24 cellular contexts compared by ENCODE assay signal in the genomic region with DNA sequence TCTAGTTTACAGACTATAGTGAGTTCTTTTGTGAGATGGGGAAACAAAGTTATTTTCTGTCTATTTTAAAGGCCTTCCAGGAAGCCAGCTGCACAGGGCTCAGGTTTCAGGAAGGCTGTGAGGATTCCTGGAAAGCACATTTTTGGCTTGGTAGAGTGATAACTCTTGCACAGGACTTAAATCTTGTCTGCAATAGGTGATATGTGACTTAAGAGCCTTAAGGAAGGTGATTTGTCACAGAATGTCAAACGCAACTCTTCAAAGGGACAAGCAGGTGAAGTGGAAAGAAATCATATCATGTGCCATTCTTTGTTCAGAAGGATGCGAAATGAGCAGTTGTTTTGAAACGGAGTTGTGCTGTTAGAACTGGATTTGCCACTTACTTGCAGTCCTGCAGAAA.
DNase-seq lines count a peak whose midpoint lies in the region; TF ChIP-seq lines count a peak whose summit lies in the region.
"Had no signal": no experiment of that assay in that cellular context is flagged by ENCODE, and none has a peak within 500 bp of the region (broad histone marks: within the 10 kb centered on the region; RNA-seq: fewer than 3 reads in every experiment).

No MANE protein-coding gene starts in this region.

- H3K4me1 Mint-ChIP-seq in neural progenitor cell: peaks cover 10% of the 10 kb centered on the region
- H3K4me1 Mint-ChIP-seq: activated CD4-positive, alpha-beta T cell treated with anti-CD3 and anti-CD28 coated beads for 36 hours; stimulated activated naive B cell treated with anti-CD40 and anti-IgM and Interleukin-4, amounts not matched to agents 10 μg/mL and 1 μg/mL and 100 μg/mL, for 72 hours; T-helper 17 cell had no signal

- H3K27me3 Mint-ChIP-seq in neural progenitor cell (ENCODE audit: insufficient read depth, low read depth): no peaks in the 10 kb centered on the region
- H3K27me3 Mint-ChIP-seq: activated CD4-positive, alpha-beta T cell treated with anti-CD3 and anti-CD28 coated beads for 36 hours; stimulated activated naive B cell treated with anti-CD40 and anti-IgM and Interleukin-4, amounts not matched to agents 10 μg/mL and 1 μg/mL and 100 μg/mL, for 72 hours; T-helper 17 cell had no signal

- no peak overlapping the region for H3K4me3 Mint-ChIP-seq in neural progenitor cell
- H3K4me3 Mint-ChIP-seq: activated CD4-positive, alpha-beta T cell treated with anti-CD3 and anti-CD28 coated beads for 36 hours; stimulated activated naive B cell treated with anti-CD40 and anti-IgM and Interleukin-4, amounts not matched to agents 10 μg/mL and 1 μg/mL and 100 μg/mL, for 72 hours; T-helper 17 cell had no signal

- TF ChIP-seq CTCF in HL-60 (IDR thresholded peaks at IDR 0.05; ENCODE audit: insufficient read depth, low read length): no peak
- no peak for TF ChIP-seq CTCF in fibroblast of lung (conservative IDR thresholded peaks at IDR 0.05 in 1 of 2, IDR thresholded peaks at IDR 0.05 in 1 of 2; ENCODE audit: low read depth in 1 of 2, low read length in 2 of 2)
- no peak for TF ChIP-seq CTCF in neural progenitor cell (IDR thresholded peaks at IDR 0.05)
- no peak for TF ChIP-seq CTCF in osteoblast (IDR thresholded peaks at IDR 0.05; ENCODE audit: extremely low read depth, low read depth, low read length)

- H3K36me3 ChIP-seq in fibroblast of lung (ENCODE audit: control insufficient read depth, insufficient read depth, low read length) (no peaks in the 10 kb centered on the region), neural progenitor cell (no peaks in the 10 kb centered on the region), osteoblast (ENCODE audit: insufficient read depth, low read length) (no peaks in the 10 kb centered on the region)
- H3K36me3 ChIP-seq: spleen, vagina had no signal

- no peaks in the 10 kb centered on the region for H4K20me1 ChIP-seq in fibroblast of lung (ENCODE audit: control insufficient read depth, extremely low read depth, insufficient read depth, low read length)
- H4K20me1 ChIP-seq in neural progenitor cell (ENCODE audit: low read depth): no peaks in the 10 kb centered on the region
- H4K20me1 ChIP-seq in osteoblast (ENCODE audit: insufficient read depth, low read length): no peaks in the 10 kb centered on the region

- H3K4me3 ChIP-seq in HL-60 (replicated peaks; ENCODE audit: insufficient read depth, low read length): no peak overlapping the region
- no peak overlapping the region for H3K4me3 ChIP-seq in fibroblast of lung (replicated peaks in 1 of 4; ENCODE audit: control extremely low read depth in 1 of 4, insufficient read depth in 1 of 4, low read depth in 3 of 4, low read length in 4 of 4)
- no peak overlapping the region for H3K4me3 ChIP-seq in neural progenitor cell
- no peak overlapping the region for H3K4me3 ChIP-seq in osteoblast (ENCODE audit: insufficient read depth, low read length)
- H3K4me3 ChIP-seq: spleen, testis, vagina had no signal

- H3K79me2 ChIP-seq in fibroblast of lung (ENCODE audit: control insufficient read depth, insufficient read depth, low read length) (no peaks in the 10 kb centered on the region), neural progenitor cell (ENCODE audit: low read depth) (no peaks in the 10 kb centered on the region), osteoblast (ENCODE audit: insufficient read depth, low read length) (no peaks in the 10 kb centered on the region)

- no peak overlapping the region for H3K9ac ChIP-seq in fibroblast of lung (ENCODE audit: insufficient read depth, low read length)
- no peak overlapping the region for H3K9ac ChIP-seq in neural progenitor cell
- H3K9ac ChIP-seq: SK-N-SH had no signal

- H3K4me2 ChIP-seq in fibroblast of lung (ENCODE audit: extremely low read depth, insufficient read depth, low read length) (no peak overlapping the region), neural progenitor cell (no peak overlapping the region), osteoblast (ENCODE audit: insufficient read depth, low read length) (no peak overlapping the region)
- H3K4me2 ChIP-seq: SK-N-SH had no signal

- H3K9me3 ChIP-seq in fibroblast of lung (ENCODE audit: control insufficient read depth, insufficient read depth, low read depth, low read length) (no peaks in the 10 kb centered on the region), neural progenitor cell (ENCODE audit: low read depth) (no peaks in the 10 kb centered on the region), osteoblast (ENCODE audit: low read depth, low read length) (no peaks in the 10 kb centered on the region)
- H3K9me3 ChIP-seq: SK-N-SH, spleen, testis, vagina had no signal

- no peaks in the 10 kb centered on the region for H3K9me3 Mint-ChIP-seq in neural progenitor cell
- H3K9me3 Mint-ChIP-seq: stimulated activated naive B cell treated with anti-CD40 and anti-IgM and Interleukin-4, amounts not matched to agents 10 μg/mL and 1 μg/mL and 100 μg/mL, for 72 hours had no signal

- in situ Hi-C loops in G401 (cut with HindIII; ENCODE audit: low sequenced_read_pairs): no loop called here

- H3K4me1 ChIP-seq in fibroblast of lung (ENCODE audit: control insufficient read depth, extremely low read depth, insufficient read depth, low read length) (no peaks in the 10 kb centered on the region), neural progenitor cell (peaks cover 8% of the 10 kb centered on the region), osteoblast (ENCODE audit: insufficient read depth, low read length) (peaks cover 5% of the 10 kb centered on the region)
- H3K4me1 ChIP-seq: spleen, testis, vagina had no signal

- no peak overlapping the region for H3K27ac Mint-ChIP-seq in neural progenitor cell
- H3K27ac Mint-ChIP-seq: activated CD4-positive, alpha-beta T cell treated with anti-CD3 and anti-CD28 coated beads for 36 hours; stimulated activated naive B cell treated with anti-CD40 and anti-IgM and Interleukin-4, amounts not matched to agents 10 μg/mL and 1 μg/mL and 100 μg/mL, for 72 hours; T-helper 17 cell had no signal

- no peak for DNase-seq in HL-60 (ENCODE audit: low read depth in 1 of 2, low spot score in 1 of 2)
- peak; percentile 21 for DNase-seq in NCI-H69 (lab: John Stamatoyannopoulos, UW)
- DNase-seq in fibroblast of lung (ENCODE audit: low read depth in 2 of 2): peak; percentile 48 to 53
- DNase-seq in neural progenitor cell (ENCODE audit: low spot score): peak; percentile 16
- DNase-seq in NCI-H1417 treated with DMSO at 0.1 percent for 48 hours (lab: John Stamatoyannopoulos, UW): no peak
- DNase-seq in G401 (ENCODE audit: low spot score): no peak
- no peak for DNase-seq in osteoblast (ENCODE audit: insufficient read length, low spot score, missing footprints)
- DNase-seq: activated CD4-positive, alpha-beta T cell treated with anti-CD3 and anti-CD28 coated beads for 36 hours; activated gamma-delta T cell treated with Interleukin-2 at 50 U/mL for 16 hours; Calu3; cortex of kidney; glutamatergic neuron; kidney glomerular epithelial cell; NCI-H1436 treated with DMSO at 0.1 percent for 48 hours; NCI-H524 treated with DMSO at 0.1 percent for 48 hours; SK-N-SH; spleen; stimulated activated CD4-positive, alpha-beta T cell treated with anti-CD3 and anti-CD28 coated beads, Interleukin-2, amount 100 ng/mL, for 48 hours; stimulated activated naive B cell treated with anti-CD40 and anti-IgM and Interleukin-4, amounts not matched to agents 10 μg/mL and 1 μg/mL and 100 μg/mL, for 72 hours; T-helper 17 cell; testis had no signal

- H3K36me3 Mint-ChIP-seq in neural progenitor cell: no peaks in the 10 kb centered on the region
- H3K36me3 Mint-ChIP-seq: stimulated activated naive B cell treated with anti-CD40 and anti-IgM and Interleukin-4, amounts not matched to agents 10 μg/mL and 1 μg/mL and 100 μg/mL, for 72 hours had no signal

- peak overlapping the region; percentile 64 for H3K27ac ChIP-seq in HL-60 (replicated peaks)
- H3K27ac ChIP-seq in fibroblast of lung (ENCODE audit: insufficient read depth, low read length): no peak overlapping the region
- no peak overlapping the region for H3K27ac ChIP-seq in neural progenitor cell
- no peak overlapping the region for H3K27ac ChIP-seq in osteoblast (ENCODE audit: low read depth, low read length)
- H3K27ac ChIP-seq: C4-2B, RWPE1, spleen, testis, vagina had no signal

- no peaks in the 10 kb centered on the region for H3F3A ChIP-seq in neural progenitor cell (ENCODE audit: low read depth)

- H3K27me3 ChIP-seq in HL-60 (ENCODE audit: insufficient read depth, poor library complexity, severe bottlenecking) (no peaks in the 10 kb centered on the region), fibroblast of lung (ENCODE audit: control insufficient read depth, insufficient read depth, low read length) (no peaks in the 10 kb centered on the region), neural progenitor cell (no peaks in the 10 kb centered on the region), osteoblast (ENCODE audit: insufficient read depth, low read length) (no peaks in the 10 kb centered on the region)
- H3K27me3 ChIP-seq: spleen, testis, vagina had no signal

- H2AFZ ChIP-seq in fibroblast of lung (ENCODE audit: low read length) (no peak overlapping the region), neural progenitor cell (replicated peaks) (no peak overlapping the region), osteoblast (ENCODE audit: low read length) (no peak overlapping the region)

Comparison
In these comparisons a context has a peak if more than half of its experiments do, and no peak if none do; other contexts are left out.
1. DNase-seq: peak in NCI-H69 (single experiment), fibroblast of lung (2 of 2) and neural progenitor cell (single experiment); none in HL-60 (0 of 2), NCI-H1417 treated with DMSO at 0.1 percent for 48 hours (single experiment), G401 (single experiment) and osteoblast (single experiment).